3 cellular contexts compared by ENCODE assay signal in the genomic region with DNA sequence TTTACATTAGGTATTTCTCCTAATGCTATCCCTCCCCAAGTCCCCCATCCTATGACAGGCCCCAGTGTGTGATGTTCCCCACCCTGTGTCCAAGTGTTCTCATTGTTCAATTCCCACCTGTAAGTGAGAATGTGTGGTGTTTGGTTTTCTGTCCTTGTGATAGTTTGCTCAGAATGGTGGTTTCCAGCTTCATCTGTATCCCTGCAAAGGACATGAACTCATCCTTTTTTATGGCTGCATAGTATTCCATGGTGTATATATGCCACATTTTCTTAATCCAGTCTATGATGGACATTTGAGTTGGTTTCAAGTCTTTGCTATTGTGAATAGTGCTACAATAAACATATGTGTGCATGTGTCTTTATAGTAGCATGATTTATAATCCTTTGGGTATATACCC. TPM values are rescaled to one million over a fixed set of nuclear protein-coding genes. Genes with fewer than 3 reads are reported as not detected.
"Had no signal": no experiment of that assay in that cellular context is flagged by ENCODE, and none has a peak within 500 bp of the region (broad histone marks: within the 10 kb centered on the region; RNA-seq: fewer than 3 reads in every experiment).

No MANE protein-coding gene starts in this region.

RNA-seq across cellular contexts. Expression of a gene that starts 56.3 kb away (rescaled TPM):
- total RNA-seq: LHCN-M2, M059J, MCF 10A had no signal
